ENCODE assay signal across 8 cellular contexts in the genomic region with DNA sequence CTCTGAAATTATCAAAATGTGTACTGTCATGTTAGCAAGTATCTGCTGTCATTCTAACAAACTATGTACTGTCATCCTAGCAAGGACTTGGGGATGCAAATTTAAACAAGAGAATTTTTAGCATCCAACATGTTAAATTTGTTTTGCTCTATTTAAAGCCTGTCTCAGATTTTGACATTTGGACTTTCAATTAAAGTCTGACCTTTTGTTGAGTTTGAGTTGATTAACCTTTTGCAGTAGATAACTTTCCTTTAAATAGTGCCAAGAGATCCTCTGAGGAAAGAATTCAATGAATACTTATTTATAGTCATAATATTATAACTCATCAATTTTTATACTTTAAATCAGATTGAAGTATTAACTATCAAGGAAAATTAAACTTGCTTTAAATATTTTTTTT.
"Had no signal": no experiment of that assay in that cellular context is flagged by ENCODE, and none has a peak within 500 bp of the region (broad histone marks: within the 10 kb centered on the region; RNA-seq: fewer than 3 reads in every experiment).

No MANE protein-coding gene starts in this region.

- H3K4me3 ChIP-seq: GM12878 had no signal

- ATAC-seq: GM12878 had no signal

- DNase-seq: GDM1, GF-D8 had no signal

- FAIRE-seq: G401.6, GM12878, GM12891, GM12892, GM18507, GM19239 had no signal
